Comparison of ENCODE assay signal across 37 cellular contexts in the genomic region with DNA sequence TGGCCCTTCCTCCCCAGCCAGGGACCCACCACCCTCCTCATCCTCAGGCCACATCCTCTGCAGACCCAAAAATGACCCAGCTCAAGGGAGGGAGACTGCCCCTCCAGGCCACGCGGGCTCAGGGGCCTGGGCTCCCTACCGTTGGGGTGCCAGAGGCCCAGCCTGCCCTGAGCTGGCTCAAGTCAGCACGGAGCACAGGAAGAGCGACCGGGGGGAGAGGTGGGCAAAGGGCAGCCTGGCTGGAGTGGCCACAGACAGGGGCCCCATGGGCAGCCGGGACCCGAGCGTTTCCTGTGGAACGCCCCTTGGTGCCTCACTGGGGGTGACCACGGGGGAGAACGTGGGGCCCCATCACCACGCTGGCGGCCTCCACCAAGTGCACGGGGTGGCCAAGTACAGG.
"Had no signal": no experiment of that assay in that cellular context is flagged by ENCODE, and none has a peak within 500 bp of the region (broad histone marks: within the 10 kb centered on the region; RNA-seq: fewer than 3 reads in every experiment).

No MANE protein-coding gene starts in this region.

- H3K36me3 ChIP-seq: adrenal gland, brain microvascular endothelial cell, breast epithelium had no signal

- H3K4me3 ChIP-seq: adrenal gland, body of pancreas, breast epithelium had no signal

- H3K4me1 Mint-ChIP-seq: activated B cell treated with CpG ODN at 0.5 μM for 24 hours; activated CD4-positive, alpha-beta T cell treated with anti-CD3 and anti-CD28 coated beads, Interleukin-2, amount 10 ng/mL, durations not matched to agents 24 days and 14 days; activated naive CD8-positive, alpha-beta T cell treated with anti-CD3 and anti-CD28 coated beads for 36 hours; activated T-helper 17 cell treated with anti-CD3 and anti-CD28 coated beads, Interleukin-2, amount 50 U/mL, for 72 hours had no signal

- H3K9me3 ChIP-seq: adrenal gland, body of pancreas, breast epithelium had no signal

- FAIRE-seq: astrocyte, TTC549 had no signal

- H3K27me3 Mint-ChIP-seq: activated CD4-positive, alpha-beta memory T cell treated with anti-CD3 and anti-CD28 coated beads for 36 hours; activated CD4-positive, alpha-beta T cell treated with anti-CD3 and anti-CD28 coated beads, Interleukin-2, amount 10 ng/mL, durations not matched to agents 24 days and 14 days; activated CD8-positive, alpha-beta T cell treated with anti-CD3 and anti-CD28 coated beads for 36 hours; activated naive CD8-positive, alpha-beta T cell treated with anti-CD3 and anti-CD28 coated beads for 36 hours; activated T-helper 17 cell treated with anti-CD3 and anti-CD28 coated beads, Interleukin-2, amount 50 U/mL, for 72 hours had no signal

- H3K27me3 ChIP-seq: body of pancreas, breast epithelium had no signal

- H3K4me3 Mint-ChIP-seq: activated B cell treated with CpG ODN at 0.5 μM for 24 hours; activated CD4-positive, alpha-beta memory T cell treated with anti-CD3 and anti-CD28 coated beads for 36 hours; activated CD4-positive, alpha-beta T cell treated with anti-CD3 and anti-CD28 coated beads, Interleukin-2, amount 10 ng/mL, durations not matched to agents 24 days and 14 days; activated CD8-positive, alpha-beta T cell treated with anti-CD3 and anti-CD28 coated beads for 36 hours; activated naive CD4-positive, alpha-beta T cell treated with anti-CD3 and anti-CD28 coated beads for 36 hours; activated naive CD8-positive, alpha-beta T cell treated with anti-CD3 and anti-CD28 coated beads for 36 hours; activated T-cell treated with anti-CD3 and anti-CD28 coated beads, Interleukin-2, amount 50 U/mL, for 4 hours; activated T-cell treated with anti-CD3 and anti-CD28 coated beads, Interleukin-2, amount 50 U/mL, for 72 hours; activated T-helper 1 cell treated with anti-CD3 and anti-CD28 coated beads, Interleukin-12 subunit alpha, Interleukin-12 subunit beta, Interleukin-2, Interleukin-4 antibody, amounts not matched to agents 30 ng/mL and 10 ng/mL and 1 ng/mL, durations not matched to agents 14 hours and 24 hours and 36 hours; activated T-helper 17 cell treated with anti-CD3 and anti-CD28 coated beads, Interleukin-2, amount 50 U/mL, for 72 hours; T-helper 1 cell treated with Interleukin-12 subunit alpha and Interleukin-12 subunit beta and Interleukin-4 antibody, amounts not matched to agents 30 μg/mL and 1 μg/mL, for 36 hours; T-helper 2 cell treated with Interferon-gamma antibody and Interleukin-4, amounts not matched to agents 5 μg/mL and 100 μg/mL, for 36 hours had no signal

- H3K27ac ChIP-seq: adrenal gland, body of pancreas, brain microvascular endothelial cell, VCaP had no signal

- H3K36me3 Mint-ChIP-seq: activated CD4-positive, alpha-beta memory T cell treated with anti-CD3 and anti-CD28 coated beads for 36 hours; activated naive CD4-positive, alpha-beta T cell treated with anti-CD3 and anti-CD28 coated beads, Interleukin-2, amount 50 U/mL, for 72 hours; activated naive CD8-positive, alpha-beta T cell treated with anti-CD3 and anti-CD28 coated beads for 36 hours had no signal

- DNase-seq: activated B cell treated with CpG ODN at 0.5 μM for 24 hours; activated CD4-positive, alpha-beta memory T cell treated with anti-CD3 and anti-CD28 coated beads for 36 hours; activated CD4-positive, alpha-beta T cell treated with anti-CD3 and anti-CD28 coated beads for 4 hours; activated CD4-positive, alpha-beta T cell treated with anti-CD3 and anti-CD28 coated beads, Interleukin-2, amount 10 ng/mL, durations not matched to agents 24 days and 14 days; activated CD4-positive, alpha-beta T cell treated with anti-CD3 and anti-CD28 coated beads, Interleukin-2, amount 50 U/mL, for 1 hour; activated CD4-positive, alpha-beta T cell treated with anti-CD3 and anti-CD28 coated beads, Interleukin-2, amount 50 U/mL, for 4 hours; activated CD4-positive, CD25-positive, alpha-beta regulatory T cell treated with anti-CD3 and anti-CD28 coated beads, Interleukin-2, amount 50 U/mL, for 72 hours; activated CD8-positive, alpha-beta memory T cell treated with anti-CD3 and anti-CD28 coated beads, Interleukin-2, amount 50 U/mL, for 4 hours; activated CD8-positive, alpha-beta T cell treated with anti-CD3 and anti-CD28 coated beads for 36 hours; activated effector memory CD4-positive, alpha-beta T cell treated with anti-CD3 and anti-CD28 coated beads, Interleukin-2, amount 50 U/mL, for 16 hours; activated gamma-delta T cell treated with Interleukin-2 at 50 U/mL for 16 hours; activated naive CD4-positive, alpha-beta T cell; activated naive CD4-positive, alpha-beta T cell treated with anti-CD3 and anti-CD28 coated beads for 36 hours; activated naive CD4-positive, alpha-beta T cell treated with anti-CD3 and anti-CD28 coated beads, Interleukin-2, amount 50 U/mL, for 16 hours; activated naive CD8-positive, alpha-beta T cell treated with anti-CD3 and anti-CD28 coated beads for 36 hours; activated T-cell treated with anti-CD3 and anti-CD28 coated beads for 4 hours; activated T-cell treated with anti-CD3 and anti-CD28 coated beads, Interleukin-2, amount 50 U/mL, for 1 hour; activated T-cell treated with anti-CD3 and anti-CD28 coated beads, Interleukin-2, amount 50 U/mL, for 4 hours; activated T-cell treated with anti-CD3 and anti-CD28 coated beads, Interleukin-2, amount 50 U/mL, for 72 hours; adrenal gland; amniotic stem cell; aorta; body of pancreas; brain microvascular endothelial cell; central memory CD4-positive, alpha-beta T cell; T-helper 1 cell; T-helper 2 cell; T-helper 9 cell had no signal

- H3K27ac Mint-ChIP-seq: activated B cell treated with CpG ODN at 0.5 μM for 24 hours; activated CD4-positive, alpha-beta memory T cell treated with anti-CD3 and anti-CD28 coated beads for 36 hours; activated CD4-positive, alpha-beta T cell treated with anti-CD3 and anti-CD28 coated beads, Interleukin-2, amount 10 ng/mL, durations not matched to agents 24 days and 14 days; activated CD8-positive, alpha-beta T cell treated with anti-CD3 and anti-CD28 coated beads for 36 hours; activated naive CD4-positive, alpha-beta T cell treated with anti-CD3 and anti-CD28 coated beads for 36 hours; activated naive CD8-positive, alpha-beta T cell treated with anti-CD3 and anti-CD28 coated beads for 36 hours; activated T-cell treated with anti-CD3 and anti-CD28 coated beads, Interleukin-2, amount 50 U/mL, for 72 hours; activated T-helper 1 cell treated with anti-CD3 and anti-CD28 coated beads, Interleukin-12 subunit alpha, Interleukin-12 subunit beta, Interleukin-2, Interleukin-4 antibody, amounts not matched to agents 30 ng/mL and 10 ng/mL and 1 ng/mL, durations not matched to agents 14 hours and 24 hours and 36 hours; activated T-helper 17 cell treated with anti-CD3 and anti-CD28 coated beads, Interleukin-2, amount 50 U/mL, for 72 hours; T-helper 1 cell treated with Interleukin-12 subunit alpha and Interleukin-12 subunit beta and Interleukin-4 antibody, amounts not matched to agents 30 μg/mL and 1 μg/mL, for 36 hours; T-helper 2 cell treated with Interferon-gamma antibody and Interleukin-4, amounts not matched to agents 5 μg/mL and 100 μg/mL, for 36 hours had no signal

- H3K9me3 Mint-ChIP-seq: activated B cell treated with CpG ODN at 0.5 μM for 24 hours; activated CD4-positive, alpha-beta memory T cell treated with anti-CD3 and anti-CD28 coated beads for 36 hours; activated CD4-positive, alpha-beta T cell treated with anti-CD3 and anti-CD28 coated beads, Interleukin-2, amount 10 ng/mL, durations not matched to agents 24 days and 14 days; activated CD8-positive, alpha-beta T cell treated with anti-CD3 and anti-CD28 coated beads for 36 hours; activated naive CD4-positive, alpha-beta T cell treated with anti-CD3 and anti-CD28 coated beads for 36 hours; activated naive CD4-positive, alpha-beta T cell treated with anti-CD3 and anti-CD28 coated beads, Interleukin-2, amount 50 U/mL, for 72 hours; activated naive CD8-positive, alpha-beta T cell treated with anti-CD3 and anti-CD28 coated beads for 36 hours; activated T-cell treated with anti-CD3 and anti-CD28 coated beads, Interleukin-2, amount 50 U/mL, for 4 hours; activated T-cell treated with anti-CD3 and anti-CD28 coated beads, Interleukin-2, amount 50 U/mL, for 72 hours; activated T-helper 1 cell treated with anti-CD3 and anti-CD28 coated beads, Interleukin-12 subunit alpha, Interleukin-12 subunit beta, Interleukin-2, Interleukin-4 antibody, amounts not matched to agents 30 ng/mL and 10 ng/mL and 1 ng/mL, durations not matched to agents 14 hours and 24 hours and 36 hours; activated T-helper 17 cell treated with anti-CD3 and anti-CD28 coated beads, Interleukin-2, amount 50 U/mL, for 72 hours; T-helper 1 cell treated with Interleukin-12 subunit alpha and Interleukin-12 subunit beta and Interleukin-4 antibody, amounts not matched to agents 30 μg/mL and 1 μg/mL, for 36 hours; T-helper 2 cell treated with Interferon-gamma antibody and Interleukin-4, amounts not matched to agents 5 μg/mL and 100 μg/mL, for 36 hours had no signal

- H3K4me1 ChIP-seq: adrenal gland, breast epithelium had no signal
